In the genomic region with DNA sequence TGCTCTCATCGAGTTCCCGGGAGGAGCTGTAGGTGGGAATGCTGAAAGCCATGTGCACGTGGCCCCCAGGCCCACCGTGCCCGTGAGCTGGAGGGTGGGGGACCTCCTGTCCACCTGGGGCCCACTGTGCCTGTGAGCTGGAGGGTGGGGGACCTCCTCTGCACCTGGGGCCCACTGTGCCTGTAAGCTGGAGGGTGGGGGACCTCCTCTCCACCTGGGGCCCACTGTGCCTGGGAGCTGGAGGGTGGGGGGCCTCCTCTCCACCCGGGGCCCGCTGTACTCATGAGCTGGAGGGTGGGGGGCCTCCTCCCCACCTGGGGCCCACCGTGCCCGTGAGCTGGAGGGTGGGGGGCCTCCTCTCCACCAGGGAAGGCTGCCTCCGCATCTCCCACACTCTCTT, we compare ENCODE assay signal across 1 cellular context.
TF ChIP-seq lines count a peak whose summit lies in the region.

No MANE protein-coding gene starts in this region.

TF ChIP-seq in IMR-90, 13 proteins besides CTCF, POLR2A, EP300 and RAD21 (continued from another document):
- no peak for TF ChIP-seq RFX5 (IDR thresholded peaks at IDR 0.05; ENCODE audit: low read depth, low read length)
- TF ChIP-seq FOS (IDR thresholded peaks at IDR 0.05; ENCODE audit: low read depth, low read length) = no peak
- no peak for TF ChIP-seq CEBPB (IDR thresholded peaks at IDR 0.05; ENCODE audit: low read depth, low read length)
- TF ChIP-seq MXI1 (IDR thresholded peaks at IDR 0.05; ENCODE audit: borderline replicate concordance, low read depth, low read length) = no peak
- TF ChIP-seq MAZ (IDR thresholded peaks at IDR 0.05; ENCODE audit: borderline replicate concordance, low read depth, low read length) = no peak
- TF ChIP-seq NFE2L2 (IDR thresholded peaks at IDR 0.05; ENCODE audit: low read depth, low read length) = no peak
- TF ChIP-seq CHD1 (IDR thresholded peaks at IDR 0.05; ENCODE audit: low read depth, low read length) = no peak
- no peak for TF ChIP-seq SMC3 (IDR thresholded peaks at IDR 0.05; ENCODE audit: low read depth, low read length)
- TF ChIP-seq, protein P1, sequence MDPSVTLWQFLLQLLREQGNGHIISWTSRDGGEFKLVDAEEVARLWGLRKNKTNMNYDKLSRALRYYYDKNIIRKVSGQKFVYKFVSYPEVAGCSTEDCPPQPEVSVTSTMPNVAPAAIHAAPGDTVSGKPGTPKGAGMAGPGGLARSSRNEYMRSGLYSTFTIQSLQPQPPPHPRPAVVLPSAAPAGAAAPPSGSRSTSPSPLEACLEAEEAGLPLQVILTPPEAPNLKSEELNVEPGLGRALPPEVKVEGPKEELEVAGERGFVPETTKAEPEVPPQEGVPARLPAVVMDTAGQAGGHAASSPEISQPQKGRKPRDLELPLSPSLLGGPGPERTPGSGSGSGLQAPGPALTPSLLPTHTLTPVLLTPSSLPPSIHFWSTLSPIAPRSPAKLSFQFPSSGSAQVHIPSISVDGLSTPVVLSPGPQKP (IDR thresholded peaks at IDR 0.05; ENCODE audit: borderline replicate concordance, low read depth, low read length) = no peak
- TF ChIP-seq, protein P2, sequence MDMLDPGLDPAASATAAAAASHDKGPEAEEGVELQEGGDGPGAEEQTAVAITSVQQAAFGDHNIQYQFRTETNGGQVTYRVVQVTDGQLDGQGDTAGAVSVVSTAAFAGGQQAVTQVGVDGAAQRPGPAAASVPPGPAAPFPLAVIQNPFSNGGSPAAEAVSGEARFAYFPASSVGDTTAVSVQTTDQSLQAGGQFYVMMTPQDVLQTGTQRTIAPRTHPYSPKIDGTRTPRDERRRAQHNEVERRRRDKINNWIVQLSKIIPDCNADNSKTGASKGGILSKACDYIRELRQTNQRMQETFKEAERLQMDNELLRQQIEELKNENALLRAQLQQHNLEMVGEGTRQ (IDR thresholded peaks at IDR 0.05; ENCODE audit: low read depth, low read length) = no peak
